Comparison of ENCODE assay signal across 21 cellular contexts in the genomic region with DNA sequence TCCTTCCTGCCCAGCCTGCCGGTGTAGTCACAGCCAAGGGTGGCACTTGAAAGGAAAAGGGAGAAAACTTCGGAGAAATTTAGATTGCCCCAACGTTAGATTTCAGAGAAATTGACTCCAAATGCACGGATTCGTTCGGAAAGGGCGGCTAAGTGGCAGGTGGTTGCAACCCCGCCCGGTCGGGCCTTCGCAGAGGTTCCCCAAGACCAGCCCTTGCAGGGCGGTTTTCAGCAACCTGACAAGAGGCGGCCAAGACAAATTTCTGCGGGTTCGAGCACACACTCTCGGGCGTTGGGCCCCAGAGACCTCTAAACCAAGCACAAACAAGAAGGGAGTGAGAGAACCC. TPM values are rescaled to one million over a fixed set of nuclear protein-coding genes. Genes with fewer than 3 reads are reported as not detected.
DNase-seq lines count a peak whose midpoint lies in the region; ATAC-seq and TF ChIP-seq lines count a peak whose summit lies in the region.
"Had no signal": no experiment of that assay in that cellular context is flagged by ENCODE, and none has a peak within 500 bp of the region (broad histone marks: within the 10 kb centered on the region; RNA-seq: fewer than 3 reads in every experiment).

No MANE protein-coding gene starts in this region.

- no peak overlapping the region for H3K9ac ChIP-seq in mesendoderm (ENCODE audit: low read length)

- H3K4ac ChIP-seq in mesendoderm (ENCODE audit: low read depth, low read length): no peak overlapping the region

- no peak overlapping the region for H3K23ac ChIP-seq in mesendoderm (ENCODE audit: low read length)

- H3K27me3 ChIP-seq in mesendoderm (ENCODE audit: insufficient read depth, low read length, poor library complexity): peaks cover 68% of the 10 kb centered on the region

- no peaks in the 10 kb centered on the region for H3K36me3 ChIP-seq in mesendoderm (ENCODE audit: control insufficient read depth, insufficient read depth, low read length)
- H3K36me3 ChIP-seq: gastrocnemius medialis had no signal

- H3K27me3 Mint-ChIP-seq in activated naive CD8-positive, alpha-beta T cell: peaks cover 60% of the 10 kb centered on the region
- peaks cover 94% of the 10 kb centered on the region for H3K27me3 Mint-ChIP-seq in activated naive CD8-positive, alpha-beta T cell treated with anti-CD3 and anti-CD28 coated beads for 36 hours
- peaks cover 99% of the 10 kb centered on the region for H3K27me3 Mint-ChIP-seq in WTC11 (ENCODE audit: low read depth)
- H3K27me3 Mint-ChIP-seq in stimulated activated naive B cell treated with anti-CD40 and anti-IgM and Interleukin-4, amounts not matched to agents 10 μg/mL and 1 μg/mL and 100 μg/mL, for 72 hours: peaks cover 82 to 90% of the 10 kb centered on the region in 2 donors

- WGBS in mesendoderm (ENCODE audit: extremely low coverage, insufficient coverage, low lambda C conversion rate): no CpG with 5 or more reads among the region's 17 CpGs

- H4K5ac ChIP-seq in mesendoderm (ENCODE audit: low read length): no peak overlapping the region

- no peaks in the 10 kb centered on the region for H3K79me2 ChIP-seq in mesendoderm (ENCODE audit: control insufficient read depth, insufficient read depth, low read length)

- H3K18ac ChIP-seq in mesendoderm (ENCODE audit: low read length): no peak overlapping the region

- peaks cover 44% of the 10 kb centered on the region for H3K4me1 Mint-ChIP-seq in activated naive CD8-positive, alpha-beta T cell (ENCODE audit: low read depth)
- peaks cover 36% of the 10 kb centered on the region for H3K4me1 Mint-ChIP-seq in activated naive CD8-positive, alpha-beta T cell treated with anti-CD3 and anti-CD28 coated beads for 36 hours
- H3K4me1 Mint-ChIP-seq in WTC11: peaks cover 47% of the 10 kb centered on the region
- H3K4me1 Mint-ChIP-seq in stimulated activated naive B cell treated with anti-CD40 and anti-IgM and Interleukin-4, amounts not matched to agents 10 μg/mL and 1 μg/mL and 100 μg/mL, for 72 hours: peaks cover 36 to 62% of the 10 kb centered on the region in 2 donors

- no peaks in the 10 kb centered on the region for H3K79me1 ChIP-seq in mesendoderm (ENCODE audit: low read length)

- H3K27ac Mint-ChIP-seq in activated naive CD8-positive, alpha-beta T cell: no peak overlapping the region
- H3K27ac Mint-ChIP-seq in activated naive CD8-positive, alpha-beta T cell treated with anti-CD3 and anti-CD28 coated beads for 36 hours: no peak overlapping the region
- H3K27ac Mint-ChIP-seq in WTC11: no peak overlapping the region
- H3K27ac Mint-ChIP-seq in stimulated activated naive B cell treated with anti-CD40 and anti-IgM and Interleukin-4, amounts not matched to agents 10 μg/mL and 1 μg/mL and 100 μg/mL, for 72 hours: peak overlapping the region; percentile 76
- H3K27ac Mint-ChIP-seq: T-cell had no signal

- no peak overlapping the region for H2BK120ac ChIP-seq in mesendoderm (ENCODE audit: low read depth, low read length)

- TF ChIP-seq CTCF in WTC11 (IDR thresholded peaks at IDR 0.05): no peak

- H3K4me3 Mint-ChIP-seq in activated naive CD8-positive, alpha-beta T cell: peak overlapping the region; percentile 23
- no peak overlapping the region for H3K4me3 Mint-ChIP-seq in activated naive CD8-positive, alpha-beta T cell treated with anti-CD3 and anti-CD28 coated beads for 36 hours
- H3K4me3 Mint-ChIP-seq in WTC11: peak overlapping the region; percentile 83
- peak overlapping the region; percentile 12 to 21 for H3K4me3 Mint-ChIP-seq in stimulated activated naive B cell treated with anti-CD40 and anti-IgM and Interleukin-4, amounts not matched to agents 10 μg/mL and 1 μg/mL and 100 μg/mL, for 72 hours

- H3K4me3 ChIP-seq in mesendoderm (ENCODE audit: low read length): no peak overlapping the region
- H3K4me3 ChIP-seq: K562, mucosa of descending colon had no signal

- CTCF ChIA-PET in WTC11 (lab: Charles Lee): interaction anchor here (4.8 kb wide), 1 partner anchor 12 kb away, joined by 35 read pairs; no protein-coding TSS in a partner anchor

- H2BK5ac ChIP-seq in mesendoderm (ENCODE audit: low read length): no peak overlapping the region

- peaks cover 8% of the 10 kb centered on the region for H3K4me1 ChIP-seq in mesendoderm (ENCODE audit: control insufficient read depth, low read depth, low read length)

- H4K8ac ChIP-seq in mesendoderm (ENCODE audit: low read depth, low read length): no peak overlapping the region

- no peak for ATAC-seq in WTC11
- ATAC-seq in stimulated activated naive B cell treated with anti-CD40 and anti-IgM and Interleukin-4, amounts not matched to agents 10 μg/mL and 1 μg/mL and 100 μg/mL, for 72 hours (replicated peaks): no peak
- no peak for ATAC-seq in HG03378 (IDR thresholded peaks at IDR 0.05; ENCODE audit: unreplicated experiment)
- ATAC-seq: gastrocnemius medialis, K562, left ventricle myocardium superior, mucosa of descending colon, PC-3, T-cell had no signal

- H3K4me2 ChIP-seq in mesendoderm (ENCODE audit: low read length): no peak overlapping the region

- no peak for DNase-seq in activated naive CD8-positive, alpha-beta T cell treated with anti-CD3 and anti-CD28 coated beads for 36 hours
- DNase-seq in WTC11 (ENCODE audit: low spot score) (no peak), mesendoderm (no peak), NCI-H2227 (lab: John Stamatoyannopoulos, UW; ENCODE audit: unreplicated experiment) (no peak)
- no peak for DNase-seq in stimulated activated naive B cell treated with anti-CD40 and anti-IgM and Interleukin-4, amounts not matched to agents 10 μg/mL and 1 μg/mL and 100 μg/mL, for 72 hours
- no peak for DNase-seq in NK-92 treated with Interleukin-12 subunit alpha and Interleukin-12 subunit beta, amount 100 ng/mL, for 24 hours (lab: John Stamatoyannopoulos, UW)
- DNase-seq: CD4-positive, CD25-positive, alpha-beta regulatory T cell; dorsolateral prefrontal cortex; gastrocnemius medialis; left ventricle myocardium superior; mucosa of descending colon; NCI-H1694; NCI-H82; PC-3; SHP77 treated with DMSO at 0.1 percent for 48 hours; stimulated activated CD4-positive, alpha-beta T cell treated with anti-CD3 and anti-CD28 coated beads, Interleukin-4, amount 100 ng/mL, for 24 hours; T-cell had no signal

- no peaks in the 10 kb centered on the region for H3K9me3 Mint-ChIP-seq in activated naive CD8-positive, alpha-beta T cell (ENCODE audit: low read depth)
- H3K9me3 Mint-ChIP-seq in activated naive CD8-positive, alpha-beta T cell treated with anti-CD3 and anti-CD28 coated beads for 36 hours: peaks cover 3% of the 10 kb centered on the region
- H3K9me3 Mint-ChIP-seq in WTC11: no peaks in the 10 kb centered on the region
- peaks cover 0 to 9% of the 10 kb centered on the region in 2 donors for H3K9me3 Mint-ChIP-seq in stimulated activated naive B cell treated with anti-CD40 and anti-IgM and Interleukin-4, amounts not matched to agents 10 μg/mL and 1 μg/mL and 100 μg/mL, for 72 hours
- H3K9me3 Mint-ChIP-seq: T-cell had no signal

- H3K36me3 Mint-ChIP-seq in activated naive CD8-positive, alpha-beta T cell: no peaks in the 10 kb centered on the region
- H3K36me3 Mint-ChIP-seq in activated naive CD8-positive, alpha-beta T cell treated with anti-CD3 and anti-CD28 coated beads for 36 hours: no peaks in the 10 kb centered on the region
- H3K36me3 Mint-ChIP-seq in WTC11: no peaks in the 10 kb centered on the region
- peaks cover 11 to 26% of the 10 kb centered on the region in 2 donors for H3K36me3 Mint-ChIP-seq in stimulated activated naive B cell treated with anti-CD40 and anti-IgM and Interleukin-4, amounts not matched to agents 10 μg/mL and 1 μg/mL and 100 μg/mL, for 72 hours
- H3K36me3 Mint-ChIP-seq: CD4-positive, CD25-positive, alpha-beta regulatory T cell; T-cell had no signal

- H2AK5ac ChIP-seq in mesendoderm (ENCODE audit: low read length): no peak overlapping the region

- POLR2A ChIA-PET in WTC11 (lab: Charles Lee): no interaction called here

- no peak overlapping the region for H3K27ac ChIP-seq in mesendoderm (ENCODE audit: low read depth, low read length)
- H3K27ac ChIP-seq: dorsolateral prefrontal cortex, gastrocnemius medialis had no signal

- no peak overlapping the region for H2BK15ac ChIP-seq in mesendoderm (replicated peaks; ENCODE audit: low read depth)

- H3K56ac ChIP-seq in mesendoderm (ENCODE audit: low read length): peak overlapping the region; percentile 7

TF ChIP-seq in WTC11, 78 proteins besides CTCF, POLR2A, EP300 and RAD21 (continues in another document):
- TF ChIP-seq FOXP1 (CRISPR knock-in tag; IDR thresholded peaks at IDR 0.05; ENCODE audit: borderline replicate concordance) (no peak), NFE2L1 (CRISPR knock-in tag; IDR thresholded peaks at IDR 0.05) (no peak), ZNF416 (CRISPR knock-in tag; IDR thresholded peaks at IDR 0.05) (no peak)
- TF ChIP-seq, protein P1, sequence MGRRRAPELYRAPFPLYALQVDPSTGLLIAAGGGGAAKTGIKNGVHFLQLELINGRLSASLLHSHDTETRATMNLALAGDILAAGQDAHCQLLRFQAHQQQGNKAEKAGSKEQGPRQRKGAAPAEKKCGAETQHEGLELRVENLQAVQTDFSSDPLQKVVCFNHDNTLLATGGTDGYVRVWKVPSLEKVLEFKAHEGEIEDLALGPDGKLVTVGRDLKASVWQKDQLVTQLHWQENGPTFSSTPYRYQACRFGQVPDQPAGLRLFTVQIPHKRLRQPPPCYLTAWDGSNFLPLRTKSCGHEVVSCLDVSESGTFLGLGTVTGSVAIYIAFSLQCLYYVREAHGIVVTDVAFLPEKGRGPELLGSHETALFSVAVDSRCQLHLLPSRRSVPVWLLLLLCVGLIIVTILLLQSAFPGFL (CRISPR knock-in tag; IDR thresholded peaks at IDR 0.05; ENCODE audit: borderline replicate concordance): no peak
- TF ChIP-seq, protein P2, sequence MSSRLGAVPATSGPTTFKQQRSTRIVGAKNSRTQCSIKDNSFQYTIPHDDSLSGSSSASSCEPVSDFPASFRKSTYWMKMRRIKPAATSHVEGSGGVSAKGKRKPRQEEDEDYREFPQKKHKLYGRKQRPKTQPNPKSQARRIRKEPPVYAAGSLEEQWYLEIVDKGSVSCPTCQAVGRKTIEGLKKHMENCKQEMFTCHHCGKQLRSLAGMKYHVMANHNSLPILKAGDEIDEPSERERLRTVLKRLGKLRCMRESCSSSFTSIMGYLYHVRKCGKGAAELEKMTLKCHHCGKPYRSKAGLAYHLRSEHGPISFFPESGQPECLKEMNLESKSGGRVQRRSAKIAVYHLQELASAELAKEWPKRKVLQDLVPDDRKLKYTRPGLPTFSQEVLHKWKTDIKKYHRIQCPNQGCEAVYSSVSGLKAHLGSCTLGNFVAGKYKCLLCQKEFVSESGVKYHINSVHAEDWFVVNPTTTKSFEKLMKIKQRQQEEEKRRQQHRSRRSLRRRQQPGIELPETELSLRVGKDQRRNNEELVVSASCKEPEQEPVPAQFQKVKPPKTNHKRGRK (CRISPR knock-in tag; IDR thresholded peaks at IDR 0.05; ENCODE audit: borderline replicate concordance): no peak

RNA-seq across cellular contexts. Expression of a gene that starts 4.8 kb away (rescaled TPM):
- not detected for total RNA-seq in activated naive CD8-positive, alpha-beta T cell treated with anti-CD3 and anti-CD28 coated beads for 36 hours
- total RNA-seq in WTC11 (2021): 0.87 to 1.9 TPM (median 1.6 TPM) in 3 replicates
- 1.7 TPM for polyA plus RNA-seq in mesendoderm (2013, experiment 1 of 2)
- 1.6 TPM for polyA plus RNA-seq in mesendoderm (2013, experiment 2 of 2)
- total RNA-seq: activated CD8-positive, alpha-beta memory T cell treated with anti-CD3 and anti-CD28 coated beads for 36 hours; CD4-positive, CD25-positive, alpha-beta regulatory T cell had no signal
- polyA plus RNA-seq: CD4-positive, CD25-positive, alpha-beta regulatory T cell had no signal
